In genomic region chr2:156400704-156401678, GRCh38 we compare ENCODE assay signal across 8 cellular contexts. TPM values are rescaled to one million over a fixed set of nuclear protein-coding genes. Genes with fewer than 3 reads are reported as not detected.
DNase-seq lines count a peak whose midpoint lies in the region; ATAC-seq, FAIRE-seq and TF ChIP-seq lines count a peak whose summit lies in the region.

No MANE protein-coding gene starts in this region.

- no peaks in the 10 kb centered on the region for H3K9me3 ChIP-seq in NT2/D1 (ENCODE audit: insufficient read depth, low read length)
- no peaks in the 10 kb centered on the region for H3K9me3 ChIP-seq in endothelial cell of umbilical vein (replicated peaks; ENCODE audit: control insufficient read depth, insufficient read depth, low read length)

- no peaks in the 10 kb centered on the region for H3K79me2 ChIP-seq in endothelial cell of umbilical vein (ENCODE audit: control insufficient read depth, insufficient read depth, low read length)

- H3K27me3 ChIP-seq in NT2/D1 (ENCODE audit: insufficient read depth, insufficient read length) (peaks cover 11% of the 10 kb centered on the region), endothelial cell of umbilical vein (ENCODE audit: control insufficient read depth in 2 of 2, insufficient read depth in 2 of 2, low read length in 2 of 2) (peaks cover 0 to 5% of the 10 kb centered on the region in 2 experiments)

- no peak overlapping the region for H2AFZ ChIP-seq in endothelial cell of umbilical vein (ENCODE audit: low read depth, low read length)

- peak; percentile 54 for ATAC-seq in GM21447 (IDR thresholded peaks at IDR 0.05; ENCODE audit: unreplicated experiment)

- peak; percentile 77 for FAIRE-seq in endothelial cell of umbilical vein (lab: Jason Lieb, UNC)

- H3K36me3 ChIP-seq in NT2/D1 (ENCODE audit: insufficient read depth, insufficient read length, low read length) (no peaks in the 10 kb centered on the region), endothelial cell of umbilical vein (ENCODE audit: control insufficient read depth in 2 of 2, extremely low read depth in 1 of 2, insufficient read depth in 2 of 2, low read length in 2 of 2) (no peaks in the 10 kb centered on the region)

- H3K4me3 ChIP-seq in NT2/D1 (ENCODE audit: insufficient read length, low read depth) = peak overlapping the region; percentile 79
- H3K4me3 ChIP-seq in endothelial cell of umbilical vein (replicated peaks in 1 of 3; ENCODE audit: insufficient read depth in 1 of 3, low read depth in 1 of 3, low read length in 3 of 3) = peak overlapping the region; percentile 48 to 71 (median 49)

- H3K4me1 Mint-ChIP-seq in mesothelial cell of epicardium = peaks cover 9% of the 10 kb centered on the region

- peak overlapping the region; percentile 90 for H3K4me2 ChIP-seq in endothelial cell of umbilical vein (ENCODE audit: insufficient read depth, low read length)

- H3K27me3 Mint-ChIP-seq in mesothelial cell of epicardium (ENCODE audit: low read depth) = peaks cover 11% of the 10 kb centered on the region

- peak overlapping the region; percentile 97 for H3K27ac Mint-ChIP-seq in mesothelial cell of epicardium

- no TSS peak for BruUV-seq in endothelial cell of umbilical vein (replicated peaks; lab: Mats Ljungman, UMichigan)

- H3K4me1 ChIP-seq in NT2/D1 (ENCODE audit: insufficient read depth, insufficient read length) (no peaks in the 10 kb centered on the region), endothelial cell of umbilical vein (ENCODE audit: control insufficient read depth, extremely low read depth, insufficient read depth, low read length) (peaks cover 5% of the 10 kb centered on the region)

- H3K9ac ChIP-seq in NT2/D1 (ENCODE audit: insufficient read length, low read depth) (peak overlapping the region; percentile 66), endothelial cell of umbilical vein (replicated peaks; ENCODE audit: extremely low read depth, insufficient read depth, low read length) (peak overlapping the region; percentile 58)

- CTCF ChIA-PET in endothelial cell of umbilical vein (lab: Charles Lee) = interaction anchor here (0.9 to 2.6 kb wide), 9 partner anchors 10 to 1028 kb away, joined by 3 to 25 read pairs (median 6); no protein-coding TSS in a partner anchor

- no peaks in the 10 kb centered on the region for H4K20me1 ChIP-seq in endothelial cell of umbilical vein (replicated peaks; ENCODE audit: control insufficient read depth, extremely low read depth, insufficient read depth, low read length)

- no peaks in the 10 kb centered on the region for H3K36me3 Mint-ChIP-seq in mesothelial cell of epicardium

- DNase-seq in COLO829 (ENCODE audit: low spot score) (peak; percentile 85), HUDEP-2 (lab: John Stamatoyannopoulos, UW; ENCODE audit: unreplicated experiment in 76 of 76) (peak in 72 of 76 experiments; percentile 6 to 92 (median 66)), NT2/D1 (ENCODE audit: low read depth, low spot score) (peak; percentile 49), endothelial cell of umbilical vein (ENCODE audit: low read depth, low spot score) (peak; percentile 91), mesothelial cell of epicardium (ENCODE audit: low spot score in 2 of 2, unreplicated experiment in 2 of 2) (peak; percentile 54 to 83)
- DNase-seq in activated CD8-positive, alpha-beta memory T cell treated with anti-CD3 and anti-CD28 coated beads, Interleukin-2, amount 50 U/mL, for 48 hours = peak; percentile 94
- DNase-seq in stimulated activated CD8-positive, alpha-beta memory T cell treated with anti-CD3 and anti-CD28 coated beads, Interleukin-15, amount 100 ng/mL, for 1 hour (ENCODE audit: low read depth) = peak; percentile 72

- H3K27ac ChIP-seq in endothelial cell of umbilical vein (ENCODE audit: insufficient read depth, low read depth, low read length) = peak overlapping the region; percentile 41

- dilution Hi-C loops in endothelial cell of umbilical vein (cut with MboI; ENCODE audit: extremely low pct_ligation_motif_present, low sequenced_read_pairs) = no loop called here

- H3K9me1 ChIP-seq in endothelial cell of umbilical vein (replicated peaks; ENCODE audit: control insufficient read depth, extremely low read depth, insufficient read depth, low read length) = no peaks in the 10 kb centered on the region

- H3K9me3 Mint-ChIP-seq in mesothelial cell of epicardium = no peaks in the 10 kb centered on the region

- no peak for TF ChIP-seq CTCF in endothelial cell of umbilical vein (IDR thresholded peaks at IDR 0.05; ENCODE audit: extremely low read depth in 1 of 2, insufficient read depth in 1 of 2, low read depth in 1 of 2, low read length in 2 of 2)
- no peak for TF ChIP-seq CTCF in mesothelial cell of epicardium (IDR thresholded peaks at IDR 0.05; ENCODE audit: unreplicated experiment)

- intact Hi-C loops in endothelial cell of umbilical vein (cut with micrococcal nuclease) = loop anchor here (1.0 to 2.0 kb wide), 9 partner anchors 35 to 1022 kb away; partner anchors contain the start of gene GPD2

- peak overlapping the region; percentile 90 for H3K4me3 Mint-ChIP-seq in mesothelial cell of epicardium

- POLR2A ChIA-PET in endothelial cell of umbilical vein (lab: Charles Lee) = interaction anchor here (0.8 to 1.7 kb wide), 2 partner anchors 59 to 68 kb away, joined by 3 to 9 read pairs; no protein-coding TSS in a partner anchor

- no peak for TF ChIP-seq POLR2A in endothelial cell of umbilical vein (IDR thresholded peaks at IDR 0.05; ENCODE audit: low read depth, low read length)

TF ChIP-seq in endothelial cell of umbilical vein, 7 proteins besides CTCF, POLR2A, EP300 and RAD21:
- TF ChIP-seq JUN (IDR thresholded peaks at IDR 0.05; ENCODE audit: borderline replicate concordance, insufficient read depth, insufficient read length, low read depth) (no peak), EZH2 (IDR thresholded peaks at IDR 0.05; ENCODE audit: borderline replicate concordance, low read depth, low read length, severe bottlenecking) (no peak), POLR2AphosphoS5 (IDR thresholded peaks at IDR 0.05; ENCODE audit: insufficient read depth, low read depth, low read length) (no peak), MYC (IDR thresholded peaks at IDR 0.05; ENCODE audit: low read depth, low read length) (no peak), MAX (IDR thresholded peaks at IDR 0.05; ENCODE audit: insufficient read depth, insufficient read length) (no peak), GATA2 (IDR thresholded peaks at IDR 0.05; ENCODE audit: insufficient read depth, insufficient read length, low read depth, low read length) (no peak), FOS (IDR thresholded peaks at IDR 0.05; ENCODE audit: borderline replicate concordance, insufficient read depth, low read length) (no peak)
TF ChIP-seq in endothelial cell of umbilical vein: peak in this region for 0.

RNA-seq across cellular contexts. Expression of gene GPD2, which starts 35.2 kb away (rescaled TPM):
- total RNA-seq in endothelial cell of umbilical vein (29.3 and 37.0 TPM in 2 replicates), mesothelial cell of epicardium (17.3 to 21.7 TPM (median 19.0 TPM) in 3 replicates)
- polyA plus RNA-seq in endothelial cell of umbilical vein = 5.2 and 6.6 TPM in 2 replicates
- 7.1 and 7.2 TPM in 2 replicates for polyA plus RNA-seq in endothelial cell of umbilical vein (2011; cell fraction: cytosol; rRNA removed)
- 12.1 and 14.2 TPM in 2 replicates for polyA plus RNA-seq in endothelial cell of umbilical vein (2011; cell fraction: nucleus; rRNA removed)
- 19.9 and 26.6 TPM in 2 replicates for polyA plus RNA-seq in endothelial cell of umbilical vein (2012)
- polyA minus RNA-seq in endothelial cell of umbilical vein = 56.9 and 58.6 TPM in 2 replicates
- polyA minus RNA-seq in endothelial cell of umbilical vein (2011; cell fraction: cytosol; rRNA and poly(A)+ RNA removed) = 36.3 TPM
- 21.3 and 30.3 TPM in 2 replicates for polyA minus RNA-seq in endothelial cell of umbilical vein (2011; cell fraction: nucleus; rRNA and poly(A)+ RNA removed)

Comparison
In these comparisons a context has a peak if more than half of its experiments do, and no peak if none do; other contexts are left out.
1. Peak in every context shown above with its lines: DNase-seq, ATAC-seq, H3K4me3 ChIP-seq and H3K27ac ChIP-seq.